ENCODE assay signal across 8 cellular contexts in genomic region chr19:52170304-52170703, GRCh38. TPM values are rescaled to one million over a fixed set of nuclear protein-coding genes. Genes with fewer than 3 reads are reported as not detected.
DNase-seq lines count a peak whose midpoint lies in the region; FAIRE-seq and TF ChIP-seq lines count a peak whose summit lies in the region.

No MANE protein-coding gene starts in this region.

- peaks cover 8% of the 10 kb centered on the region for H3K36me3 ChIP-seq in bronchial epithelial cell (ENCODE audit: control insufficient read depth, insufficient read depth, low read length)
- H3K36me3 ChIP-seq in mesodermal cell (ENCODE audit: control insufficient read depth, insufficient read depth, low read length), result peaks cover 21% of the 10 kb centered on the region
- peaks cover 2% of the 10 kb centered on the region for H3K36me3 ChIP-seq in urinary bladder (ENCODE audit: insufficient read depth)

- peak overlapping the region; percentile 92 for H3K27ac Mint-ChIP-seq in activated naive CD4-positive, alpha-beta T cell treated with anti-CD3 and anti-CD28 coated beads, Interleukin-2, amount 10 ng/mL, durations not matched to agents 7 days and 5 days

- 22 to 25% methylated on average over 5 of the region's 5 CpGs for WGBS in mesodermal cell (ENCODE audit: insufficient coverage in 2 of 2), 2 experiments
- 5% methylated on average over 5 of the region's 5 CpGs for WGBS in urinary bladder

- peaks cover 8% of the 10 kb centered on the region for H3K9me3 ChIP-seq in mesodermal cell (ENCODE audit: control insufficient read depth, low read length)

- CTCF ChIA-PET in activated naive CD4-positive, alpha-beta T cell treated with anti-CD3 and anti-CD28 coated beads, Interleukin-2, amount 10 ng/mL, durations not matched to agents 7 days and 5 days (lab: Charles Lee), result no interaction called here

- H3K4me3 ChIP-seq in bronchial epithelial cell (ENCODE audit: low read depth, low read length), result peak overlapping the region; percentile 84
- H3K4me3 ChIP-seq in mesodermal cell (ENCODE audit: extremely low read depth, insufficient read depth, low read length, poor library complexity, severe bottlenecking), result peak overlapping the region; percentile 73
- peak overlapping the region; percentile 81 for H3K4me3 ChIP-seq in urinary bladder (ENCODE audit: low read depth, low read length)

- peak overlapping the region; percentile 81 for H3K4me3 Mint-ChIP-seq in activated naive CD4-positive, alpha-beta T cell treated with anti-CD3 and anti-CD28 coated beads, Interleukin-2, amount 10 ng/mL, durations not matched to agents 7 days and 5 days

- H3K36me3 Mint-ChIP-seq in activated naive CD4-positive, alpha-beta T cell treated with anti-CD3 and anti-CD28 coated beads, Interleukin-2, amount 10 ng/mL, durations not matched to agents 7 days and 5 days, result peaks cover 50% of the 10 kb centered on the region

- H3K4me1 ChIP-seq in mesodermal cell (ENCODE audit: control insufficient read depth, insufficient read depth, low read length, poor library complexity, severe bottlenecking), result no peaks in the 10 kb centered on the region
- no peaks in the 10 kb centered on the region for H3K4me1 ChIP-seq in urinary bladder (ENCODE audit: insufficient read depth)

- peak; percentile 40 for DNase-seq in activated naive CD4-positive, alpha-beta T cell treated with anti-CD3 and anti-CD28 coated beads, Interleukin-2, amount 10 ng/mL, durations not matched to agents 7 days and 5 days
- no peak for DNase-seq in activated naive CD4-positive, alpha-beta T cell (lab: John Stamatoyannopoulos, UW)
- no peak for DNase-seq in bronchial epithelial cell (ENCODE audit: low read depth)
- DNase-seq in stimulated activated CD4-positive, alpha-beta T cell treated with anti-CD3 and anti-CD28 coated beads, Interleukin-4, amount 100 ng/mL, for 1 hour, result no peak
- no peak for DNase-seq in H4 (ENCODE audit: low spot score)
- no peak for DNase-seq in stimulated activated CD4-positive, alpha-beta T cell treated with anti-CD3 and anti-CD28 coated beads, Interleukin-4, amount 100 ng/mL, for 4 hours

- H3K27me3 ChIP-seq in bronchial epithelial cell (ENCODE audit: control insufficient read depth, insufficient read depth, low read length), result no peaks in the 10 kb centered on the region

- FAIRE-seq in bronchial epithelial cell (lab: Jason Lieb, UNC), result no peak

- peaks cover 36% of the 10 kb centered on the region for H3K4me1 Mint-ChIP-seq in activated naive CD4-positive, alpha-beta T cell treated with anti-CD3 and anti-CD28 coated beads, Interleukin-2, amount 10 ng/mL, durations not matched to agents 7 days and 5 days

- no peak for TF ChIP-seq CTCF in bronchial epithelial cell (IDR thresholded peaks at IDR 0.05; ENCODE audit: insufficient read depth, low read length, severe bottlenecking)

- H3K9me3 Mint-ChIP-seq in activated naive CD4-positive, alpha-beta T cell treated with anti-CD3 and anti-CD28 coated beads, Interleukin-2, amount 10 ng/mL, durations not matched to agents 7 days and 5 days, result peaks cover 32% of the 10 kb centered on the region

- H3K27ac ChIP-seq in mesodermal cell (ENCODE audit: low read depth, low read length, severe bottlenecking) (no peak overlapping the region), urinary bladder (ENCODE audit: low read depth) (no peak overlapping the region)

- no peaks in the 10 kb centered on the region for H3K27me3 Mint-ChIP-seq in activated naive CD4-positive, alpha-beta T cell treated with anti-CD3 and anti-CD28 coated beads, Interleukin-2, amount 10 ng/mL, durations not matched to agents 7 days and 5 days

RNA-seq across cellular contexts. Expression of gene ZNF836, which starts 1.1 kb away (rescaled TPM):
- total RNA-seq in bronchial epithelial cell, result 6.1 and 6.3 TPM in 2 replicates
- 7.3 TPM for polyA plus RNA-seq in mesodermal cell (2013, experiment 1 of 2)
- polyA plus RNA-seq in mesodermal cell (2013, experiment 2 of 2), result 5.4 TPM
- 27.8 TPM for total RNA-seq in urinary bladder
- polyA plus RNA-seq in urinary bladder, result 6.7 TPM
- total RNA-seq in H4 (2014; rRNA removed; shearing (Covaris generic)), result 3.4 and 8.4 TPM in 2 replicates

RNA-seq across cellular contexts. Expression of gene PPP2R1A, which starts 19.5 kb away (rescaled TPM):
- total RNA-seq in bronchial epithelial cell (67.4 and 92.7 TPM in 2 replicates), urinary bladder (93.6 TPM)
- 229 TPM for polyA plus RNA-seq in mesodermal cell (2013, experiment 1 of 2)
- polyA plus RNA-seq in mesodermal cell (2013, experiment 2 of 2), result 195 TPM
- polyA plus RNA-seq in urinary bladder, result 182 TPM
- 225 and 236 TPM in 2 replicates for total RNA-seq in H4 (2014; rRNA removed; shearing (Covaris generic))

RNA-seq across cellular contexts. Expression of gene ZNF616, which starts 30.6 kb away (rescaled TPM):
- 10.0 and 12.4 TPM in 2 replicates for total RNA-seq in bronchial epithelial cell
- polyA plus RNA-seq in mesodermal cell (2013, experiment 1 of 2), result 9.0 TPM
- 9.6 TPM for polyA plus RNA-seq in mesodermal cell (2013, experiment 2 of 2)
- total RNA-seq in urinary bladder, result 26.1 TPM
- polyA plus RNA-seq in urinary bladder, result 4.9 TPM
- 12.4 and 14.0 TPM in 2 replicates for total RNA-seq in H4 (2014; rRNA removed; shearing (Covaris generic))
